ENCODE assay signal across 1 cellular context in the genomic region with DNA sequence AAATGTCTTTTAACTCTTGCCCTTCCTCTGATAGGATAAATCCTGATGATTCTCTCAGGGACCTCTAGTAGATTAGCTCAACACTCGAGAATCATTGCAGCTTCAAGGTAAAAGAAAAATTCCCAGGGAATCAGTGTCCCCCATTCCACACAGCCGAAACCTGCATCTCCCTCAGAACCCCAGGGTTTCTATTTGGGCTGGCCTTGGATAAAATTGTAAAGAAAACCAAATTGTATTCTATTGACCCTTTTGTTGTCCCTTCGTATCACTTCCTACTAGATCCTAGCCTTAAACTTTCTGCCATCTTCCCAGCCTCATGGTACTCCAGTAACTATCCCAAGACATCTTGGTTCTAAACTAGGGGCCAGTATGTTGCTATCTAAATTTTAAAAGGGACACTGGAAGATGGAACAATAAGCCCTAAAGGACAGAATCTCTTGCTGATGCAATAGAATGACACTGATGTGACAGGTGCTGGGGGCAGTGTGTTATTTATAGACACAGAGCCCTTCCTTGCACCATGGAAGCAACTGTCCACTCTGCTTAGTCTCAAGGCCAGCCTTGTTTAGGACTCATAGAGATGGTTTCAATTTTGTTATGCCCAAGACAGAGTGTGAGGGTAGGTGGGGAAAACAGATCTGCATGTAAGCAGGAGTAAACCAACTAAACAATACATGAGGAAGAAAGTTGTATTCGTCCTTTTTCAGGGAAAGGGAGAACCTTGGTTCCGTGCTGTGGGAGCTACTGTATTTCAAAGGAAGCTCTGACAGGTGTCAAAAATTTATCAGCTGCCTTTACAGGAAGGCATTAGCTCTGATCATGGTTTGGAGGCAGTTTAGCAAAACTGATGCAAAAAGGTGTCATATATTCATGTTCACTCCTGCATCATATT.
A peak's percentile ranks its signal among the peaks of the same experiment; 100 is the strongest.
TF ChIP-seq lines count a peak whose summit lies in the region.

No MANE protein-coding gene starts in this region.

TF ChIP-seq in HCT116, 20 proteins besides CTCF, POLR2A, EP300 and RAD21:
- TF ChIP-seq CBX3 (IDR thresholded peaks at IDR 0.05; ENCODE audit: low read depth): 0 out of 2 replicates have a peak, but pooled peaks have one; percentile 24
- TF ChIP-seq ZNF274 (IDR thresholded peaks at IDR 0.05; ENCODE audit: low read depth, low read length): no peak
- peak; percentile 79 for TF ChIP-seq CEBPB (IDR thresholded peaks at IDR 0.05; ENCODE audit: low read depth)
- TF ChIP-seq EZH2 (IDR thresholded peaks at IDR 0.05): no peak
- TF ChIP-seq SP1 (IDR thresholded peaks at IDR 0.05; ENCODE audit: low read depth): no peak
- 0 out of 2 replicates have a peak, but pooled peaks have one; percentile 21 for TF ChIP-seq POLR2AphosphoS5 (IDR thresholded peaks at IDR 0.05; ENCODE audit: low read depth, low read length)
